1 cellular context compared by ENCODE assay signal in the genomic region with DNA sequence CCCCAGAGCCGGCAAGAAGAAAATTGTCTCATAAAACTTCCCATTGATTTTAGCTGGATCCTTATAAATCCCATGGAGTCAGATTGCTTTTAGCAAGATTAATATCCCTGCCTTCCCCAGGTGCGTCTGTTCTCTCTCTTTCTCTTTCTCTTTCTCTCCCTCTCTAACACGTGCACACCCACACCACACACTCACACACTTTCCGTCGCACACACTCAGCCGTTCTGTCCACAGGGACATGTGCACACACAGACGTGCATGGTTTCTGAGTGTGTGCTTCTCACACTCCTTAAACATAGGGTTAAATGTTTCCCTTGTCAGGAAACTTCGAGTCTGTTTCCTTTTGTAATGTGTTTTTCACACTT.
TF ChIP-seq lines count a peak whose summit lies in the region.

No MANE protein-coding gene starts in this region.

TF ChIP-seq in H1, 55 proteins besides CTCF, POLR2A, EP300 and RAD21:
- no peak for TF ChIP-seq CHD1 (IDR thresholded peaks at IDR 0.05; ENCODE audit: low read depth, low read length)
- no peak for TF ChIP-seq SIRT6 (IDR thresholded peaks at IDR 0.05; ENCODE audit: low read length)
- no peak for TF ChIP-seq NANOG (IDR thresholded peaks at IDR 0.05; ENCODE audit: insufficient read depth, low read depth, low read length, poor library complexity, severe bottlenecking)
- no peak for TF ChIP-seq EZH2 (IDR thresholded peaks at IDR 0.05; ENCODE audit: low read depth, low read length, severe bottlenecking)
- no peak for TF ChIP-seq SAP30 (IDR thresholded peaks at IDR 0.05; ENCODE audit: insufficient read depth, insufficient replicate concordance, low read length)
- TF ChIP-seq, protein P1, sequence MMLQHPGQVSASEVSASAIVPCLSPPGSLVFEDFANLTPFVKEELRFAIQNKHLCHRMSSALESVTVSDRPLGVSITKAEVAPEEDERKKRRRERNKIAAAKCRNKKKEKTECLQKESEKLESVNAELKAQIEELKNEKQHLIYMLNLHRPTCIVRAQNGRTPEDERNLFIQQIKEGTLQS (IDR thresholded peaks at IDR 0.05; ENCODE audit: insufficient read depth, low read depth, low read length), result no peak
- TF ChIP-seq RNF2 (IDR thresholded peaks at IDR 0.05; ENCODE audit: borderline replicate concordance, low read depth, low read length, missing control alignments, poor library complexity, severe bottlenecking), result no peak
- TF ChIP-seq HDAC2 (IDR thresholded peaks at IDR 0.05; ENCODE audit: borderline replicate concordance in 1 of 2, low read depth in 2 of 2, low read length in 2 of 2), result no peak
- TF ChIP-seq SP1 (IDR thresholded peaks at IDR 0.05; ENCODE audit: low read depth, low read length), result no peak
- no peak for TF ChIP-seq TBP (IDR thresholded peaks at IDR 0.05; ENCODE audit: low read depth, low read length)
- no peak for TF ChIP-seq BRCA1 (IDR thresholded peaks at IDR 0.05; ENCODE audit: low read depth, low read length)
- TF ChIP-seq POU5F1 (IDR thresholded peaks at IDR 0.05; ENCODE audit: low read depth, low read length), result no peak
- no peak for TF ChIP-seq JUND (IDR thresholded peaks at IDR 0.05; ENCODE audit: low read length)
- no peak for TF ChIP-seq POLR2AphosphoS5 (IDR thresholded peaks at IDR 0.05; ENCODE audit: low read depth, low read length)
- no peak for TF ChIP-seq RXRA (IDR thresholded peaks at IDR 0.05; ENCODE audit: insufficient read depth, low read depth, low read length)
- TF ChIP-seq TEAD4 (IDR thresholded peaks at IDR 0.05; ENCODE audit: low read depth, low read length), result no peak
- TF ChIP-seq CTBP2 (IDR thresholded peaks at IDR 0.05; ENCODE audit: borderline replicate concordance, insufficient read depth, insufficient read length, low read length), result no peak
- TF ChIP-seq MAFK (IDR thresholded peaks at IDR 0.05; ENCODE audit: low read depth, low read length), result no peak
- no peak for TF ChIP-seq EGR1 (IDR thresholded peaks at IDR 0.05; ENCODE audit: borderline replicate concordance, low read depth, low read length)
TF ChIP-seq in H1: peak in this region for 0.
